ENCODE assay signal across 9 cellular contexts in genomic region chr6:31355540-31355988, GRCh38. TPM values are rescaled to one million over a fixed set of nuclear protein-coding genes. Genes with fewer than 3 reads are reported as not detected.
DNase-seq lines count a peak whose midpoint lies in the region; ATAC-seq, FAIRE-seq and TF ChIP-seq lines count a peak whose summit lies in the region.
"Had no signal": no experiment of that assay in that cellular context is flagged by ENCODE, and none has a peak within 500 bp of the region (broad histone marks: within the 10 kb centered on the region; RNA-seq: fewer than 3 reads in every experiment).

No MANE protein-coding gene starts in this region.

- TF ChIP-seq POLR2A in GM12892 (IDR thresholded peaks at IDR 0.05; ENCODE audit: low read depth, low read length): peak; percentile 18; the same call in 1 of the 2 replicates

- H3K4me1 Mint-ChIP-seq in activated CD4-positive, alpha-beta memory T cell treated with anti-CD3 and anti-CD28 coated beads for 36 hours (ENCODE audit: low read depth): peaks cover 63% of the 10 kb centered on the region

- POLR2A ChIA-PET in activated CD4-positive, alpha-beta memory T cell treated with anti-CD3 and anti-CD28 coated beads for 36 hours (lab: Charles Lee): interaction anchor here (2.5 kb wide), 1 partner anchor 86 kb away, joined by 20 read pairs; no protein-coding TSS in a partner anchor

- peak overlapping the region; percentile 88 for H3K4me3 Mint-ChIP-seq in activated CD4-positive, alpha-beta memory T cell treated with anti-CD3 and anti-CD28 coated beads for 36 hours

- H3K27ac ChIP-seq in skin epidermis: peak overlapping the region in 8 of 21 experiments; percentile 17 to 99 (median 60)
- H3K27ac ChIP-seq in caudate nucleus (ENCODE audit: low read depth, low read length): no peak overlapping the region

- peak overlapping the region; percentile 85 for H3K27ac Mint-ChIP-seq in activated CD4-positive, alpha-beta memory T cell treated with anti-CD3 and anti-CD28 coated beads for 36 hours

- intact Hi-C loops in activated CD4-positive, alpha-beta memory T cell treated with anti-CD3 and anti-CD28 coated beads for 36 hours (cut with micrococcal nuclease): loop anchor here (5.0 kb wide), 1 partner anchor 668 kb away; the partner anchor contains the start of gene PPP1R18

- no peak for TF ChIP-seq CTCF in fibroblast of villous mesenchyme (IDR thresholded peaks at IDR 0.05; ENCODE audit: insufficient read depth, low read depth, low read length)

- ATAC-seq in HG03378 (IDR thresholded peaks at IDR 0.05; ENCODE audit: unreplicated experiment) (no peak), GM21390 (IDR thresholded peaks at IDR 0.05; ENCODE audit: unreplicated experiment) (no peak)

- H3K9me3 Mint-ChIP-seq in activated CD4-positive, alpha-beta memory T cell treated with anti-CD3 and anti-CD28 coated beads for 36 hours: no peaks in the 10 kb centered on the region

- CTCF ChIA-PET in activated CD4-positive, alpha-beta memory T cell treated with anti-CD3 and anti-CD28 coated beads for 36 hours (lab: Charles Lee): no interaction called here

- H3K4me3 ChIP-seq in fibroblast of villous mesenchyme (ENCODE audit: low read depth, low read length) (peak overlapping the region; percentile 73), skin epidermis (peak overlapping the region; percentile 43 to 82 (median 67))

- no peak for FAIRE-seq in GM12892 (lab: Jason Lieb, UNC)
- FAIRE-seq: islet of Langerhans had no signal

- H3K27me3 Mint-ChIP-seq in activated CD4-positive, alpha-beta memory T cell treated with anti-CD3 and anti-CD28 coated beads for 36 hours: no peaks in the 10 kb centered on the region

- H3K36me3 Mint-ChIP-seq in activated CD4-positive, alpha-beta memory T cell treated with anti-CD3 and anti-CD28 coated beads for 36 hours: peaks cover 45% of the 10 kb centered on the region

- DNase-seq in GM12892 (ENCODE audit: insufficient read length) (no peak), fibroblast of villous mesenchyme (ENCODE audit: low read depth) (no peak), caudate nucleus (lab: John Stamatoyannopoulos, UW) (no peak)
- no peak for DNase-seq in activated CD4-positive, alpha-beta memory T cell treated with anti-CD3 and anti-CD28 coated beads for 36 hours
- no peak for DNase-seq in stimulated activated CD4-positive, alpha-beta T cell treated with anti-CD3 and anti-CD28 coated beads, Interleukin-4, amount 100 ng/mL, for 4 hours

RNA-seq across cellular contexts. Expression of gene HLA-B, which starts 1.4 kb away (rescaled TPM):
- polyA plus RNA-seq in GM12892 (2012; ENCODE audit: missing spikeins): 4,038 TPM
- 1,000 to 10,000 TPM; 3,016 to 3,060 TPM for total RNA-seq in activated CD4-positive, alpha-beta memory T cell treated with anti-CD3 and anti-CD28 coated beads for 36 hours
- total RNA-seq in fibroblast of villous mesenchyme: 475 and 661 TPM in 2 replicates

RNA-seq across cellular contexts. Expression of gene MICA, which starts 47.8 kb away (rescaled TPM):
- 8.2 TPM for polyA plus RNA-seq in GM12892 (2012; ENCODE audit: missing spikeins)
- total RNA-seq in activated CD4-positive, alpha-beta memory T cell treated with anti-CD3 and anti-CD28 coated beads for 36 hours: 1 to 10 TPM; 7.1 to 8.6 TPM
- 45.3 and 54.8 TPM in 2 replicates for total RNA-seq in fibroblast of villous mesenchyme
